ENCODE assay signal across 1 cellular context in the genomic region with DNA sequence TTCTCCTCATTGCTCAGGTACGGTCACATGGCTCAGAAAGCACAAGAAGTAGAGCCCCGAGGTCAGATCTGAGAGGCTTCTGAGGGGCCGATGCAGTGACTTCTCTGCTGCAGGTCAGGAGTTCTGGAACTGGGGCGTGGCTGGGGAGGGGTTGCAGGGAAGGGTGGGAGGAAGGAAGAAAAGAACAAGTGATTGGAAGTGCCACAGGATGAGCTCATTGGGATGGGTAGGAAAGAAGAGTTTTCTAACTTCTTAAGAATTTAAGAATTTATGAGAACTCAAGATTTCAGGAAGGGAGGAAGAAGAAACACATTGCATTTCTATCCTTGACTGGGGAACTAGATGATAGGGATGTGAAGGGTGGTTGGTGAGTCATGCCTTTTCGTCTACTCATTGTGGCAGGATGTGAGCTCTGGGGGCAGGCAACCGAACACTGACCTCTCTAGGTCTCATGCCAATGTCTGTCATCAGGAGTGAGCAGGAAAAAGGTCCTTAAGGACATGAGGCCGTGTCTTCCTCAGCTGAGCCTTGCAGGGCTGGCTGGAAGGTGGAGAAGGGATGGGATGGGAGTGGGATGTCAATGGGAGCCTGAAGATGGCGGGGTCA.
A peak's percentile ranks its signal among the peaks of the same experiment; 100 is the strongest.
TF ChIP-seq lines count a peak whose summit lies in the region.

No MANE protein-coding gene starts in this region.

TF ChIP-seq in IMR-90, 13 proteins besides CTCF, POLR2A, EP300 and RAD21 (continued from another document):
- TF ChIP-seq, protein P1, sequence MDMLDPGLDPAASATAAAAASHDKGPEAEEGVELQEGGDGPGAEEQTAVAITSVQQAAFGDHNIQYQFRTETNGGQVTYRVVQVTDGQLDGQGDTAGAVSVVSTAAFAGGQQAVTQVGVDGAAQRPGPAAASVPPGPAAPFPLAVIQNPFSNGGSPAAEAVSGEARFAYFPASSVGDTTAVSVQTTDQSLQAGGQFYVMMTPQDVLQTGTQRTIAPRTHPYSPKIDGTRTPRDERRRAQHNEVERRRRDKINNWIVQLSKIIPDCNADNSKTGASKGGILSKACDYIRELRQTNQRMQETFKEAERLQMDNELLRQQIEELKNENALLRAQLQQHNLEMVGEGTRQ (IDR thresholded peaks at IDR 0.05; ENCODE audit: low read depth, low read length): no peak
- TF ChIP-seq MXI1 (IDR thresholded peaks at IDR 0.05; ENCODE audit: borderline replicate concordance, low read depth, low read length) (no peak), RCOR1 (IDR thresholded peaks at IDR 0.05; ENCODE audit: insufficient replicate concordance, low read length) (no peak), SMC3 (IDR thresholded peaks at IDR 0.05; ENCODE audit: low read depth, low read length) (peak; percentile 4; the same call in 1 of the 2 replicates), BHLHE40 (IDR thresholded peaks at IDR 0.05; ENCODE audit: low read depth, low read length) (peak; percentile 39; the same call in 1 of the 2 replicates), RFX5 (IDR thresholded peaks at IDR 0.05; ENCODE audit: low read depth, low read length) (no peak), NFE2L2 (IDR thresholded peaks at IDR 0.05; ENCODE audit: low read depth, low read length) (peak; percentile 33; the same call in 1 of the 2 replicates), CHD1 (IDR thresholded peaks at IDR 0.05; ENCODE audit: low read depth, low read length) (no peak), MAFK (IDR thresholded peaks at IDR 0.05; ENCODE audit: low read depth, low read length) (no peak), MAZ (IDR thresholded peaks at IDR 0.05; ENCODE audit: borderline replicate concordance, low read depth, low read length) (peak; percentile 56; the same call in 1 of the 2 replicates)
- TF ChIP-seq, protein P2, sequence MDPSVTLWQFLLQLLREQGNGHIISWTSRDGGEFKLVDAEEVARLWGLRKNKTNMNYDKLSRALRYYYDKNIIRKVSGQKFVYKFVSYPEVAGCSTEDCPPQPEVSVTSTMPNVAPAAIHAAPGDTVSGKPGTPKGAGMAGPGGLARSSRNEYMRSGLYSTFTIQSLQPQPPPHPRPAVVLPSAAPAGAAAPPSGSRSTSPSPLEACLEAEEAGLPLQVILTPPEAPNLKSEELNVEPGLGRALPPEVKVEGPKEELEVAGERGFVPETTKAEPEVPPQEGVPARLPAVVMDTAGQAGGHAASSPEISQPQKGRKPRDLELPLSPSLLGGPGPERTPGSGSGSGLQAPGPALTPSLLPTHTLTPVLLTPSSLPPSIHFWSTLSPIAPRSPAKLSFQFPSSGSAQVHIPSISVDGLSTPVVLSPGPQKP (IDR thresholded peaks at IDR 0.05; ENCODE audit: borderline replicate concordance, low read depth, low read length): no peak
